ENCODE assay signal across 2 cellular contexts in genomic region chr1:29105822-29106221, GRCh38.
TF ChIP-seq lines count a peak whose summit lies in the region.

No MANE protein-coding gene starts in this region.

TF ChIP-seq in K562, 482 proteins besides CTCF, POLR2A, EP300 and RAD21 (continued from another document and continues in another):
- TF ChIP-seq ARID3A (IDR thresholded peaks at IDR 0.05; ENCODE audit: borderline replicate concordance, low read depth, low read length): no peak
- TF ChIP-seq ZNF232 (CRISPR knock-in tag; IDR thresholded peaks at IDR 0.05): no peak
- 0 out of 2 replicates have a peak, but pooled peaks have one; percentile 29 for TF ChIP-seq DPF2 (IDR thresholded peaks at IDR 0.05)
- peak; percentile 79 for TF ChIP-seq NFE2 (IDR thresholded peaks at IDR 0.05; ENCODE audit: low read depth)
- no peak for TF ChIP-seq C11orf30 (IDR thresholded peaks at IDR 0.05; ENCODE audit: low read depth)
- TF ChIP-seq ZNF583 (CRISPR knock-in tag; IDR thresholded peaks at IDR 0.05): no peak
- TF ChIP-seq ELF4 (CRISPR knock-in tag; IDR thresholded peaks at IDR 0.05): no peak
- TF ChIP-seq RUNX1 (IDR thresholded peaks at IDR 0.05; ENCODE audit: low read depth): no peak
- TF ChIP-seq MYBL2 (IDR thresholded peaks at IDR 0.05; ENCODE audit: low read depth): no peak
- TF ChIP-seq MYBL2 (CRISPR knock-in tag; IDR thresholded peaks at IDR 0.05; ENCODE audit: borderline replicate concordance): no peak
- TF ChIP-seq E2F5 (CRISPR knock-in tag; IDR thresholded peaks at IDR 0.05): no peak
- no peak for TF ChIP-seq ZNF165 (CRISPR knock-in tag; IDR thresholded peaks at IDR 0.05; ENCODE audit: borderline replicate concordance)
- TF ChIP-seq SMARCE1 (IDR thresholded peaks at IDR 0.05): peak; percentile 55; the same call in 1 of the 2 replicates
- TF ChIP-seq ARID1B (IDR thresholded peaks at IDR 0.05): 0 out of 2 replicates have a peak, but pooled peaks have one; percentile 35
- no peak for TF ChIP-seq USF2 (CRISPR knock-in tag; IDR thresholded peaks at IDR 0.05)
- no peak for TF ChIP-seq ARID2 (IDR thresholded peaks at IDR 0.05)
- no peak for TF ChIP-seq POU5F1 (IDR thresholded peaks at IDR 0.05; ENCODE audit: borderline replicate concordance, low read depth, low read length, partially characterized antibody)
- no peak for TF ChIP-seq STAT5A (IDR thresholded peaks at IDR 0.05; ENCODE audit: borderline replicate concordance, low read length)
- TF ChIP-seq HOXB6 (CRISPR knock-in tag; IDR thresholded peaks at IDR 0.05; ENCODE audit: borderline replicate concordance): no peak
- TF ChIP-seq ZSCAN32 (CRISPR knock-in tag; IDR thresholded peaks at IDR 0.05): no peak
- TF ChIP-seq ZNF699 (CRISPR knock-in tag; IDR thresholded peaks at IDR 0.05; ENCODE audit: insufficient replicate concordance): no peak
- TF ChIP-seq NFRKB (IDR thresholded peaks at IDR 0.05; ENCODE audit: low read depth): no peak
- TF ChIP-seq RBM39 (optimal IDR thresholded peaks at IDR 0.05; ENCODE audit: low read depth, low read length): no peak
- TF ChIP-seq ZNF584 (CRISPR knock-in tag; IDR thresholded peaks at IDR 0.05; ENCODE audit: low read depth): no peak
- TF ChIP-seq HOMEZ (CRISPR knock-in tag; IDR thresholded peaks at IDR 0.05): no peak
- no peak for TF ChIP-seq RNF2 (IDR thresholded peaks at IDR 0.05)
- TF ChIP-seq TCFL5 (CRISPR knock-in tag; conservative IDR thresholded peaks at IDR 0.05): no peak
- TF ChIP-seq CHAMP1 (IDR thresholded peaks at IDR 0.05): no peak
- no peak for TF ChIP-seq NR2C1 (IDR thresholded peaks at IDR 0.05)
- peak; percentile 44; the same call in 1 of the 2 replicates for TF ChIP-seq NR2C1 (tag; IDR thresholded peaks at IDR 0.05)
- no peak for TF ChIP-seq ZNF133 (CRISPR knock-in tag; IDR thresholded peaks at IDR 0.05)
- TF ChIP-seq TCF7 (IDR thresholded peaks at IDR 0.05; ENCODE audit: borderline replicate concordance): no peak
- TF ChIP-seq RCOR1 (IDR thresholded peaks at IDR 0.05; ENCODE audit: borderline replicate concordance in 1 of 2, low read depth in 2 of 2, low read length in 2 of 2): peak in 1 of 2 experiments; percentile 97; a peak in 2 of 4 replicates

TF ChIP-seq in HepG2, 621 proteins besides CTCF, POLR2A, EP300 and RAD21 (continued from another document and continues in another):
- TF ChIP-seq IRF1 (CRISPR knock-in tag; IDR thresholded peaks at IDR 0.05; ENCODE audit: low read depth): no peak
- TF ChIP-seq FUBP1 (CRISPR knock-in tag; IDR thresholded peaks at IDR 0.05; ENCODE audit: borderline replicate concordance): no peak
- TF ChIP-seq MXD3 (CRISPR knock-in tag; IDR thresholded peaks at IDR 0.05): no peak
- TF ChIP-seq MYPOP (CRISPR knock-in tag; IDR thresholded peaks at IDR 0.05): no peak
- TF ChIP-seq ZNF646 (CRISPR knock-in tag; IDR thresholded peaks at IDR 0.05): no peak
- TF ChIP-seq ZSCAN30 (CRISPR knock-in tag; IDR thresholded peaks at IDR 0.05): no peak
- TF ChIP-seq ATF4 (CRISPR knock-in tag; IDR thresholded peaks at IDR 0.05): 0 out of 4 replicates have a peak, but pooled peaks of 1 of the 2 experiments have one; percentile 34
- TF ChIP-seq SP5 (CRISPR knock-in tag; IDR thresholded peaks at IDR 0.05; ENCODE audit: borderline replicate concordance, low read depth): peak; percentile 82
- no peak for TF ChIP-seq PRDM4 (CRISPR knock-in tag; IDR thresholded peaks at IDR 0.05; ENCODE audit: borderline replicate concordance)
- TF ChIP-seq KDM5B (CRISPR knock-in tag; IDR thresholded peaks at IDR 0.05; ENCODE audit: borderline replicate concordance): no peak
- TF ChIP-seq FOXC1 (CRISPR knock-in tag; IDR thresholded peaks at IDR 0.05; ENCODE audit: borderline replicate concordance): no peak
- no peak for TF ChIP-seq ZSCAN20 (CRISPR knock-in tag; IDR thresholded peaks at IDR 0.05; ENCODE audit: borderline replicate concordance)
- TF ChIP-seq TGIF2 (CRISPR knock-in tag; IDR thresholded peaks at IDR 0.05): no peak
- TF ChIP-seq ZBED4 (CRISPR knock-in tag; IDR thresholded peaks at IDR 0.05; ENCODE audit: borderline replicate concordance): no peak
- TF ChIP-seq ZNF563 (CRISPR knock-in tag; IDR thresholded peaks at IDR 0.05): no peak
- TF ChIP-seq ZXDC (CRISPR knock-in tag; IDR thresholded peaks at IDR 0.05): no peak
- peak; percentile 88 for TF ChIP-seq ZMYM2 (CRISPR knock-in tag; IDR thresholded peaks at IDR 0.05)
- peak; percentile 83 for TF ChIP-seq PPARG (CRISPR knock-in tag; conservative IDR thresholded peaks at IDR 0.05)
